Comparison of ENCODE assay signal across 24 cellular contexts in the genomic region with DNA sequence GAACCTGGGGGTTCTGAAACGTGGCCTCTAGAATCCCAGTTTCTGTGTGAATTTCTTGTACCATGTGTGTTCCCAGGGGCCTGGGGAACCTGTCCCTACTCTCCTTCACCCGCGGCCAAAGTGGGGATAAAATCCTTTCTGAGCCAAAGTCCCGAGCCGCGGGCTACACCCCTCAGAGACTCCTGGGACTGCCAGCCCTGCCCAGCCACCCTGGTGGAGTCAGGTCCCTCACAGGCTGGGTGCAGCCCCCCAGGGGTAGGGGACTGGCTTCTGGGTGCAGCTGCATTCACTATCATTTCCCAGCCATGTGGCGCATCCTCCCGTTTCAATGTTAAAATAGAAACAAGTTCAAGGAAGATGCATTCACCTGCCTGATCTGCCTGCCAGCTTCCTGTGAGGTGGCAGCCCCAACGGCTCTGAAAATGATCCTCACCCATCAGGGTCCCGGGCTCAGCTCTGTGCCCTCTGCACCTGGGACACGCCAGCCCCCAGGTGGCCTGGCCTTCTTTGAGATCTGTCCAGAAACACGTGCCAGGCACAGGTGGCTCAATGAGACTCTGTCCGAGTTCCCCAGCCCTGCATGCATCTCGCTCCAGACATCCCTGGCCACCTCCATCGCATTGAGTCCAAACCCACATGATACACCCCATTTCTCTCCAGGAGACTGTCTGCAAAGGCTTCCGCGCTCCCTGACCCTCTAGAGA.
"Had no signal": no experiment of that assay in that cellular context is flagged by ENCODE, and none has a peak within 500 bp of the region (broad histone marks: within the 10 kb centered on the region; RNA-seq: fewer than 3 reads in every experiment).

No MANE protein-coding gene starts in this region.

- H3K4me3 ChIP-seq: dorsolateral prefrontal cortex, esophagus muscularis mucosa, gastrocnemius medialis, heart right ventricle, left lung, pancreas, prostate gland, right lobe of liver, suprapubic skin, thyroid gland, uterus had no signal

- H3K27me3 Mint-ChIP-seq: type B pancreatic cell had no signal

- H3K27me3 ChIP-seq: dorsolateral prefrontal cortex, esophagus muscularis mucosa, pancreas, right lobe of liver, thyroid gland, uterus had no signal

- H3K4me1 ChIP-seq: esophagus muscularis mucosa, gastrocnemius medialis, heart right ventricle, left lung, pancreas, prostate gland, right lobe of liver, suprapubic skin, thyroid gland, uterus had no signal

- H3K27ac Mint-ChIP-seq: effector memory CD8-positive, alpha-beta T cell; nephron; stimulated activated effector memory CD8-positive, alpha-beta T cell treated with anti-CD3 and anti-CD28 coated beads, Interleukin-12 subunit alpha, Interleukin-12 subunit beta, amount 100 ng/mL, for 72 hours; type B pancreatic cell had no signal

- H3K9me3 Mint-ChIP-seq: effector memory CD8-positive, alpha-beta T cell; nephron; stimulated activated effector memory CD8-positive, alpha-beta T cell treated with anti-CD3 and anti-CD28 coated beads, Interleukin-12 subunit alpha, Interleukin-12 subunit beta, amount 100 ng/mL, for 72 hours; type B pancreatic cell had no signal

- H3K36me3 ChIP-seq: esophagus muscularis mucosa, gastrocnemius medialis, heart right ventricle, left lung, pancreas, prostate gland, right lobe of liver, suprapubic skin, thyroid gland, uterus had no signal

- ATAC-seq: effector memory CD8-positive, alpha-beta T cell; gastrocnemius medialis; heart right ventricle; left lung; pancreas; right lobe of liver; stimulated activated effector memory CD8-positive, alpha-beta T cell treated with anti-CD3 and anti-CD28 coated beads, Interleukin-12 subunit alpha, Interleukin-12 subunit beta, amount 100 ng/mL, for 72 hours; stimulated activated naive CD8-positive, alpha-beta T cell treated with anti-CD3 and anti-CD28 coated beads, Interleukin-15, Interleukin-2, amounts not matched to agents 100 U/mL and 50 U/mL, for 24 hours had no signal

- H3K4me1 Mint-ChIP-seq: naive B cell; stimulated activated effector memory CD8-positive, alpha-beta T cell treated with anti-CD3 and anti-CD28 coated beads, Interleukin-12 subunit alpha, Interleukin-12 subunit beta, amount 100 ng/mL, for 72 hours had no signal

- H3K9me3 ChIP-seq: esophagus muscularis mucosa, gastrocnemius medialis, heart right ventricle, left lung, pancreas, prostate gland, right lobe of liver, suprapubic skin, thyroid gland, uterus had no signal

- H3K4me3 Mint-ChIP-seq: effector memory CD8-positive, alpha-beta T cell; naive B cell; nephron; stimulated activated effector memory CD8-positive, alpha-beta T cell treated with anti-CD3 and anti-CD28 coated beads, Interleukin-12 subunit alpha, Interleukin-12 subunit beta, amount 100 ng/mL, for 72 hours; type B pancreatic cell had no signal

- DNase-seq: cortex of kidney; effector memory CD8-positive, alpha-beta T cell; gastrocnemius medialis; heart right ventricle; hypothalamus; islet precursor cell; left lung; mesendoderm; naive B cell; stimulated activated CD4-positive, alpha-beta T cell treated with anti-CD3 and anti-CD28 coated beads, Interleukin-4, amount 100 ng/mL, for 1 hour; stimulated activated CD8-positive, alpha-beta memory T cell treated with anti-CD3 and anti-CD28 coated beads, Interleukin-4, amount 100 ng/mL, for 48 hours; stimulated activated naive CD8-positive, alpha-beta T cell treated with anti-CD3 and anti-CD28 coated beads, Interleukin-15, Interleukin-2, amounts not matched to agents 100 U/mL and 50 U/mL, for 24 hours; thyroid gland; uterus had no signal

- H3K36me3 Mint-ChIP-seq: naive B cell; stimulated activated effector memory CD8-positive, alpha-beta T cell treated with anti-CD3 and anti-CD28 coated beads, Interleukin-12 subunit alpha, Interleukin-12 subunit beta, amount 100 ng/mL, for 72 hours; type B pancreatic cell had no signal

- H3K27ac ChIP-seq: dorsolateral prefrontal cortex, epithelial cell of prostate, esophagus muscularis mucosa, gastrocnemius medialis, heart right ventricle, left lung, pancreas, prostate gland, right lobe of liver, suprapubic skin, thyroid gland, uterus had no signal
